26 cellular contexts compared by ENCODE assay signal in genomic region chr2:227716501-227716900, GRCh38. TPM values are rescaled to one million over a fixed set of nuclear protein-coding genes. Genes with fewer than 3 reads are reported as not detected.
DNase-seq lines count a peak whose midpoint lies in the region; ATAC-seq and TF ChIP-seq lines count a peak whose summit lies in the region.
"Had no signal": no experiment of that assay in that cellular context is flagged by ENCODE, and none has a peak within 500 bp of the region (broad histone marks: within the 10 kb centered on the region; RNA-seq: fewer than 3 reads in every experiment).

No MANE protein-coding gene starts in this region.

- TF ChIP-seq CTCF in GM23338 (conservative IDR thresholded peaks at IDR 0.05; ENCODE audit: low read depth in 2 of 2) (no peak), hepatocyte (IDR thresholded peaks at IDR 0.05; ENCODE audit: poor library complexity) (no peak), mesothelial cell of epicardium (IDR thresholded peaks at IDR 0.05; ENCODE audit: unreplicated experiment) (no peak), type B pancreatic cell (conservative IDR thresholded peaks at IDR 0.05) (no peak)

- peaks cover 21% of the 10 kb centered on the region for H3K4me1 Mint-ChIP-seq in GM23338
- H3K4me1 Mint-ChIP-seq in mesothelial cell of epicardium = peaks cover 7% of the 10 kb centered on the region
- H3K4me1 Mint-ChIP-seq in type B pancreatic cell (ENCODE audit: unreplicated experiment) = no peaks in the 10 kb centered on the region

- H3K4me2 ChIP-seq in GM23338 = peak overlapping the region; percentile 44; the same call in 1 of the 2 replicates
- peak overlapping the region; percentile 74 for H3K4me2 ChIP-seq in hepatocyte
- H3K4me2 ChIP-seq: BLaER1 had no signal

- H3K79me2 ChIP-seq in GM23338 (replicated peaks; ENCODE audit: insufficient read depth) (no peaks in the 10 kb centered on the region; the same call in 1 of the 2 replicates), hepatocyte (peaks cover 23% of the 10 kb centered on the region)

- no peaks in the 10 kb centered on the region for H3K9me3 ChIP-seq in hepatocyte (ENCODE audit: low read depth)
- H3K9me3 ChIP-seq: SJSA1 had no signal

- peaks cover 2% of the 10 kb centered on the region for H3K27me3 Mint-ChIP-seq in GM23338 (ENCODE audit: insufficient read depth, low read depth, poor library complexity)
- H3K27me3 Mint-ChIP-seq in mesothelial cell of epicardium (ENCODE audit: low read depth) = no peaks in the 10 kb centered on the region
- H3K27me3 Mint-ChIP-seq in type B pancreatic cell = peaks cover 16% of the 10 kb centered on the region

- no peaks in the 10 kb centered on the region for H3F3A ChIP-seq in GM23338 (replicated peaks; ENCODE audit: low read depth)

- H3K36me3 Mint-ChIP-seq in GM23338 (ENCODE audit: low read depth) = no peaks in the 10 kb centered on the region
- no peaks in the 10 kb centered on the region for H3K36me3 Mint-ChIP-seq in mesothelial cell of epicardium
- H3K36me3 Mint-ChIP-seq in type B pancreatic cell = no peaks in the 10 kb centered on the region
- H3K36me3 Mint-ChIP-seq: CD4-positive, CD25-positive, alpha-beta regulatory T cell had no signal

- H3K4me1 ChIP-seq in GM23338 (ENCODE audit: insufficient read depth) (peaks cover 24% of the 10 kb centered on the region), hepatocyte (ENCODE audit: insufficient read depth) (peaks cover 8% of the 10 kb centered on the region)
- H3K4me1 ChIP-seq: BLaER1 had no signal

- H3K27me3 ChIP-seq in GM23338 (ENCODE audit: insufficient read depth) (no peaks in the 10 kb centered on the region), hepatocyte (no peaks in the 10 kb centered on the region)
- H3K27me3 ChIP-seq: BLaER1 had no signal

- DNase-seq in GM23338 (ENCODE audit: low spot score) = no peak
- DNase-seq in hepatocyte (ENCODE audit: low spot score) = no peak
- no peak for DNase-seq in mesothelial cell of epicardium (ENCODE audit: low spot score in 2 of 2, unreplicated experiment in 2 of 2)
- DNase-seq in type B pancreatic cell (ENCODE audit: extremely low spot score, unreplicated experiment) = no peak
- DNase-seq in NCI-H2171 (lab: John Stamatoyannopoulos, UW) = no peak
- no peak for DNase-seq in effector CD8-positive, alpha-beta T cell (lab: John Stamatoyannopoulos, UW)
- DNase-seq in NCI-H82 (lab: John Stamatoyannopoulos, UW) = no peak
- DNase-seq: CD4-positive, CD25-positive, alpha-beta regulatory T cell; DMS53; H7; KBM-7; MV-4-11; NCI-H2029; NCI-H446 treated with DMSO at 0.1 percent for 48 hours; NCI-H526; Right ventricle myocardium superior; RPMI8226 had no signal

- H3K4me3 ChIP-seq in GM23338 (no peak overlapping the region), hepatocyte (no peak overlapping the region)
- H3K4me3 ChIP-seq: BLaER1, SJSA1 had no signal

- H3K36me3 ChIP-seq in GM23338 (ENCODE audit: insufficient read depth) (no peaks in the 10 kb centered on the region), hepatocyte (replicated peaks; ENCODE audit: insufficient read depth, low read depth) (no peaks in the 10 kb centered on the region)
- H3K36me3 ChIP-seq: BLaER1, SJSA1 had no signal

- no peak overlapping the region for H3K27ac Mint-ChIP-seq in GM23338
- H3K27ac Mint-ChIP-seq in mesothelial cell of epicardium = no peak overlapping the region
- H3K27ac Mint-ChIP-seq in type B pancreatic cell = peak overlapping the region; percentile 30
- H3K27ac Mint-ChIP-seq: CD4-positive, CD25-positive, alpha-beta regulatory T cell had no signal

- WGBS in hepatocyte (ENCODE audit: low lambda C conversion rate, missing lambda C conversion rate) = 84% methylated on average over 2 of the region's 2 CpGs

- H2AFZ ChIP-seq in GM23338 = no peak overlapping the region
- no peak overlapping the region for H2AFZ ChIP-seq in hepatocyte

- H3K9me2 ChIP-seq in GM23338 (ENCODE audit: insufficient read depth) = no peaks in the 10 kb centered on the region
- H3K9me2 ChIP-seq in hepatocyte (replicated peaks; ENCODE audit: insufficient read depth) = no peaks in the 10 kb centered on the region

- H4K20me1 ChIP-seq in GM23338 (replicated peaks; ENCODE audit: insufficient read depth) = no peaks in the 10 kb centered on the region
- no peaks in the 10 kb centered on the region for H4K20me1 ChIP-seq in hepatocyte (ENCODE audit: insufficient read depth, poor library complexity, severe bottlenecking)
- H4K20me1 ChIP-seq: BLaER1 had no signal

- ATAC-seq in GM23338 = no peak; the same call in 2 of the 3 replicates

- peak overlapping the region; percentile 12; the same call in 1 of the 3 replicates for H3K4me3 Mint-ChIP-seq in GM23338
- peak overlapping the region; percentile 4 for H3K4me3 Mint-ChIP-seq in mesothelial cell of epicardium
- H3K4me3 Mint-ChIP-seq in type B pancreatic cell = peak overlapping the region; percentile 57
- H3K4me3 Mint-ChIP-seq: CD4-positive, CD25-positive, alpha-beta regulatory T cell had no signal

- H3K27ac ChIP-seq in GM23338 (ENCODE audit: low read depth) (no peak overlapping the region), hepatocyte (no peak overlapping the region)
- H3K27ac ChIP-seq: BLaER1, SJSA1 had no signal

- H3K9me3 Mint-ChIP-seq in GM23338 (no peaks in the 10 kb centered on the region), mesothelial cell of epicardium (no peaks in the 10 kb centered on the region), type B pancreatic cell (no peaks in the 10 kb centered on the region)

RNA-seq across cellular contexts. Expression of gene SLC19A3, which starts 1.3 kb away (rescaled TPM):
- total RNA-seq in GM23338 (2014; rRNA removed; shearing (Covaris generic)) = 9.1 and 12.0 TPM in 2 replicates
- 3.5 and 4.2 TPM in 2 replicates for polyA plus RNA-seq in GM23338 (2016; fragmentation: Nextera tagmentation; extraction: Ambion mirVana)
- total RNA-seq in hepatocyte = 19.7 and 21.8 TPM in 2 replicates
- polyA plus RNA-seq in hepatocyte = 13.8 and 15.5 TPM in 2 replicates
- 11.3 to 11.9 TPM (median 11.4 TPM) in 3 replicates for total RNA-seq in mesothelial cell of epicardium
- total RNA-seq in type B pancreatic cell (ENCODE audit: low replicate concordance) = 6.4 and 20.5 TPM in 2 replicates
- total RNA-seq: CD4-positive, CD25-positive, alpha-beta regulatory T cell; G401; HT1080; MCF 10A; SJSA1 had no signal
- polyA plus RNA-seq: AG04450; CD4-positive, CD25-positive, alpha-beta regulatory T cell had no signal

RNA-seq across cellular contexts. Expression of gene SCYGR6, which starts 8.1 kb away (rescaled TPM):
- total RNA-seq in GM23338 (2014; rRNA removed; shearing (Covaris generic)) = not detected in 2 replicates
- polyA plus RNA-seq in GM23338 (2016; fragmentation: Nextera tagmentation; extraction: Ambion mirVana) = not detected in 2 replicates
- total RNA-seq in hepatocyte = not detected in 2 replicates
- not detected in 2 replicates for polyA plus RNA-seq in hepatocyte
- total RNA-seq in mesothelial cell of epicardium = not detected in 3 replicates
- not detected in 2 replicates for total RNA-seq in type B pancreatic cell (ENCODE audit: low replicate concordance)
- total RNA-seq: A172; CD4-positive, CD25-positive, alpha-beta regulatory T cell; Daoy; G401; H7; HT1080; LHCN-M2; MCF 10A; Right ventricle myocardium superior; SJSA1 had no signal
- polyA plus RNA-seq: AG04450; CD4-positive, CD25-positive, alpha-beta regulatory T cell had no signal

RNA-seq across cellular contexts. Expression of gene SCYGR7, which starts 11.6 kb away (rescaled TPM):
- not detected in 2 replicates for total RNA-seq in GM23338 (2014; rRNA removed; shearing (Covaris generic))
- not detected in 2 replicates for polyA plus RNA-seq in GM23338 (2016; fragmentation: Nextera tagmentation; extraction: Ambion mirVana)
- not detected in 2 replicates for total RNA-seq in hepatocyte
- not detected in 2 replicates for polyA plus RNA-seq in hepatocyte
- not detected in 3 replicates for total RNA-seq in mesothelial cell of epicardium
- total RNA-seq in type B pancreatic cell (ENCODE audit: low replicate concordance) = not detected in 2 replicates
- total RNA-seq: A172; CD4-positive, CD25-positive, alpha-beta regulatory T cell; Daoy; G401; H7; HT1080; LHCN-M2; MCF 10A; Right ventricle myocardium superior; SJSA1 had no signal
- polyA plus RNA-seq: AG04450; CD4-positive, CD25-positive, alpha-beta regulatory T cell had no signal

RNA-seq across cellular contexts. Expression of gene SCYGR8, which starts 29.2 kb away (rescaled TPM):
- total RNA-seq in GM23338 (2014; rRNA removed; shearing (Covaris generic)) = not detected in 2 replicates
- not detected in 2 replicates for polyA plus RNA-seq in GM23338 (2016; fragmentation: Nextera tagmentation; extraction: Ambion mirVana)
- not detected in 2 replicates for total RNA-seq in hepatocyte
- not detected in 2 replicates for polyA plus RNA-seq in hepatocyte
- not detected in 3 replicates for total RNA-seq in mesothelial cell of epicardium
- total RNA-seq in type B pancreatic cell (ENCODE audit: low replicate concordance) = not detected in 2 replicates
- total RNA-seq: A172; CD4-positive, CD25-positive, alpha-beta regulatory T cell; Daoy; G401; H7; HT1080; LHCN-M2; MCF 10A; Right ventricle myocardium superior; SJSA1 had no signal
- polyA plus RNA-seq: AG04450; CD4-positive, CD25-positive, alpha-beta regulatory T cell had no signal

RNA-seq across cellular contexts. Expression of gene SCYGR5, which starts 49.9 kb away (rescaled TPM):
- not detected in 2 replicates for total RNA-seq in GM23338 (2014; rRNA removed; shearing (Covaris generic))
- polyA plus RNA-seq in GM23338 (2016; fragmentation: Nextera tagmentation; extraction: Ambion mirVana) = not detected in 2 replicates
- total RNA-seq in hepatocyte = not detected in 2 replicates
- polyA plus RNA-seq in hepatocyte = not detected in 2 replicates
- total RNA-seq in mesothelial cell of epicardium = not detected in 3 replicates
- total RNA-seq in type B pancreatic cell (ENCODE audit: low replicate concordance) = not detected in 2 replicates
- total RNA-seq: A172; CD4-positive, CD25-positive, alpha-beta regulatory T cell; Daoy; G401; H7; HT1080; LHCN-M2; MCF 10A; Right ventricle myocardium superior; SJSA1 had no signal
- polyA plus RNA-seq: AG04450; CD4-positive, CD25-positive, alpha-beta regulatory T cell had no signal

Comparison
In these comparisons a context has a peak if more than half of its experiments do, and no peak if none do; other contexts are left out.
1. H3K4me3 Mint-ChIP-seq: peak in every context shown above with its lines; median percentile 57 in type B pancreatic cell; 12 in GM23338; 4 in mesothelial cell of epicardium.